In genomic region chr1:63775418-63776127, GRCh38 we compare ENCODE assay signal across 8 cellular contexts. TPM values are rescaled to one million over a fixed set of nuclear protein-coding genes. Genes with fewer than 3 reads are reported as not detected.
A peak's percentile ranks its signal among the peaks of the same experiment; 100 is the strongest.
DNase-seq lines count a peak whose midpoint lies in the region; ATAC-seq, FAIRE-seq and TF ChIP-seq lines count a peak whose summit lies in the region.

No MANE protein-coding gene starts in this region.

- peak overlapping the region; percentile 86 to 100 (median 98) for H3K4me2 ChIP-seq in BLaER1 treated with 17β-estradiol and CSF1 and Interleukin-3, amounts not matched to agents 10 nM and 100 nM
- peak overlapping the region; percentile 88 for H3K4me2 ChIP-seq in endothelial cell of umbilical vein (ENCODE audit: insufficient read depth, low read length)
- H3K4me2 ChIP-seq in neural progenitor cell, result peak overlapping the region; percentile 81

- peak overlapping the region; percentile 71 to 79 (median 75) for H3K4me3 ChIP-seq in BLaER1 treated with 17β-estradiol and CSF1 and Interleukin-3, amounts not matched to agents 10 nM and 100 nM
- H3K4me3 ChIP-seq in endothelial cell of umbilical vein (replicated peaks in 1 of 3; ENCODE audit: insufficient read depth in 1 of 3, low read depth in 1 of 3, low read length in 3 of 3), result peak overlapping the region; percentile 21 to 73 (median 72)
- H3K4me3 ChIP-seq in neural progenitor cell, result peak overlapping the region; percentile 86
- no peak overlapping the region for H3K4me3 ChIP-seq in mucosa of descending colon

- dilution Hi-C loops in endothelial cell of umbilical vein (cut with MboI; ENCODE audit: extremely low pct_ligation_motif_present, low sequenced_read_pairs), result no loop called here

- H3K9ac ChIP-seq in BLaER1 treated with 17β-estradiol and CSF1 and Interleukin-3, amounts not matched to agents 10 nM and 100 nM, result peak overlapping the region in 8 of 11 experiments; percentile 62 to 81 (median 70); a peak in 11 of 22 replicates
- peak overlapping the region; percentile 74 for H3K9ac ChIP-seq in endothelial cell of umbilical vein (replicated peaks; ENCODE audit: extremely low read depth, insufficient read depth, low read length)
- no peak overlapping the region for H3K9ac ChIP-seq in neural progenitor cell

- no peak for TF ChIP-seq POLR2A in endothelial cell of umbilical vein (IDR thresholded peaks at IDR 0.05; ENCODE audit: low read depth, low read length)

- no peak for FAIRE-seq in endothelial cell of umbilical vein (lab: Jason Lieb, UNC)

- peaks cover 0 to 25% (median 9%) of the 10 kb centered on the region in 10 experiments; a peak in 13 of 20 replicates for H3K4me1 ChIP-seq in BLaER1 treated with 17β-estradiol and CSF1 and Interleukin-3, amounts not matched to agents 10 nM and 100 nM
- H3K4me1 ChIP-seq in endothelial cell of umbilical vein (ENCODE audit: control insufficient read depth, extremely low read depth, insufficient read depth, low read length) (peaks cover 15% of the 10 kb centered on the region), neural progenitor cell (peaks cover 60% of the 10 kb centered on the region), mucosa of descending colon (ENCODE audit: low read depth) (no peaks in the 10 kb centered on the region)

- peak; percentile 23 for DNase-seq in NCI-H2029 treated with DMSO at 0.1 percent for 48 hours (lab: John Stamatoyannopoulos, UW)
- DNase-seq in endothelial cell of umbilical vein (ENCODE audit: low read depth, low spot score), result no peak
- no peak for DNase-seq in neural progenitor cell (ENCODE audit: low spot score)
- DNase-seq in stimulated activated naive CD4-positive, alpha-beta T cell treated with Interleukin-2 at 50 U/mL for 16 hours (lab: John Stamatoyannopoulos, UW), result no peak
- no peak for DNase-seq in mucosa of descending colon

- ATAC-seq in GM18502 (IDR thresholded peaks at IDR 0.05; ENCODE audit: poor library complexity, unreplicated experiment) (no peak), GM18907 (IDR thresholded peaks at IDR 0.05; ENCODE audit: unreplicated experiment) (no peak), mucosa of descending colon (no peak)

- peaks cover 0 to 37% (median 0%) of the 10 kb centered on the region in 11 experiments; a peak in 7 of 22 replicates for H4K20me1 ChIP-seq in BLaER1 treated with 17β-estradiol and CSF1 and Interleukin-3, amounts not matched to agents 10 nM and 100 nM
- no peaks in the 10 kb centered on the region for H4K20me1 ChIP-seq in endothelial cell of umbilical vein (replicated peaks; ENCODE audit: control insufficient read depth, extremely low read depth, insufficient read depth, low read length)
- peaks cover 50% of the 10 kb centered on the region for H4K20me1 ChIP-seq in neural progenitor cell (ENCODE audit: low read depth)

- peaks cover 75% of the 10 kb centered on the region for H3K4me1 Mint-ChIP-seq in neural progenitor cell

- no peaks in the 10 kb centered on the region for H3K9me1 ChIP-seq in endothelial cell of umbilical vein (replicated peaks; ENCODE audit: control insufficient read depth, extremely low read depth, insufficient read depth, low read length)

- peaks cover 8% of the 10 kb centered on the region for H3K27me3 Mint-ChIP-seq in neural progenitor cell (ENCODE audit: insufficient read depth, low read depth)

- H3K4me3 Mint-ChIP-seq in neural progenitor cell, result peak overlapping the region; percentile 95

- no peaks in the 10 kb centered on the region for H3K36me3 Mint-ChIP-seq in neural progenitor cell

- BruUV-seq in endothelial cell of umbilical vein (replicated peaks; lab: Mats Ljungman, UMichigan), result TSS peak; percentile 29

- CTCF ChIA-PET in endothelial cell of umbilical vein (lab: Charles Lee), result interaction anchor here (0.9 to 2.3 kb wide), 5 partner anchors 27 to 388 kb away, joined by 3 to 9 read pairs (median 9); no protein-coding TSS in a partner anchor

- no peaks in the 10 kb centered on the region for H3K79me2 ChIP-seq in endothelial cell of umbilical vein (ENCODE audit: control insufficient read depth, insufficient read depth, low read length)
- H3K79me2 ChIP-seq in neural progenitor cell (ENCODE audit: low read depth), result peaks cover 63% of the 10 kb centered on the region

- H3K27ac Mint-ChIP-seq in neural progenitor cell, result peak overlapping the region; percentile 47

- no peaks in the 10 kb centered on the region for H3K9me3 Mint-ChIP-seq in neural progenitor cell

- TF ChIP-seq CTCF in endothelial cell of umbilical vein (IDR thresholded peaks at IDR 0.05; ENCODE audit: extremely low read depth in 1 of 2, insufficient read depth in 1 of 2, low read depth in 1 of 2, low read length in 2 of 2), result no peak
- no peak for TF ChIP-seq CTCF in neural progenitor cell (IDR thresholded peaks at IDR 0.05)
- no peak for TF ChIP-seq CTCF in mucosa of descending colon (IDR thresholded peaks at IDR 0.05)

- H2AFZ ChIP-seq in endothelial cell of umbilical vein (ENCODE audit: low read depth, low read length) (peak overlapping the region; percentile 90), neural progenitor cell (replicated peaks) (no peak overlapping the region)

- H3K9me3 ChIP-seq in BLaER1 treated with 17β-estradiol and CSF1 and Interleukin-3, amounts not matched to agents 10 nM and 100 nM (replicated peaks in 1 of 11), result no peaks in the 10 kb centered on the region
- H3K9me3 ChIP-seq in endothelial cell of umbilical vein (replicated peaks; ENCODE audit: control insufficient read depth, insufficient read depth, low read length) (no peaks in the 10 kb centered on the region), neural progenitor cell (ENCODE audit: low read depth) (no peaks in the 10 kb centered on the region), mucosa of descending colon (no peaks in the 10 kb centered on the region)

- POLR2A ChIA-PET in endothelial cell of umbilical vein (lab: Charles Lee), result no interaction called here

- no peak overlapping the region for H3K27ac ChIP-seq in BLaER1 treated with 17β-estradiol and CSF1 and Interleukin-3, amounts not matched to agents 10 nM and 100 nM
- no peak overlapping the region for H3K27ac ChIP-seq in endothelial cell of umbilical vein (ENCODE audit: insufficient read depth, low read depth, low read length)
- H3K27ac ChIP-seq in neural progenitor cell, result peak overlapping the region; percentile 90

- intact Hi-C loops in endothelial cell of umbilical vein (cut with micrococcal nuclease) (loop anchor here (1.0 kb wide), 4 partner anchors 22 to 466 kb away; no protein-coding TSS in a partner anchor), mucosa of descending colon (cut with DNase I, micrococcal nuclease) (loop anchor here in 1 of 2 donors (10.0 kb wide), 1 partner anchor 359 kb away; no protein-coding TSS in a partner anchor)

- peaks cover 62% of the 10 kb centered on the region for H3F3A ChIP-seq in neural progenitor cell (ENCODE audit: low read depth)

- no peaks in the 10 kb centered on the region for H3K36me3 ChIP-seq in BLaER1 treated with 17β-estradiol and CSF1 and Interleukin-3, amounts not matched to agents 10 nM and 100 nM
- H3K36me3 ChIP-seq in endothelial cell of umbilical vein (ENCODE audit: control insufficient read depth in 2 of 2, extremely low read depth in 1 of 2, insufficient read depth in 2 of 2, low read length in 2 of 2) (no peaks in the 10 kb centered on the region), neural progenitor cell (no peaks in the 10 kb centered on the region), mucosa of descending colon (ENCODE audit: low read depth) (no peaks in the 10 kb centered on the region)

- H3K27me3 ChIP-seq in BLaER1 treated with 17β-estradiol and CSF1 and Interleukin-3, amounts not matched to agents 10 nM and 100 nM, result peaks cover 41 to 54% (median 50%) of the 10 kb centered on the region in 11 experiments
- peaks cover 2 to 5% of the 10 kb centered on the region in 2 experiments for H3K27me3 ChIP-seq in endothelial cell of umbilical vein (ENCODE audit: control insufficient read depth in 2 of 2, insufficient read depth in 2 of 2, low read length in 2 of 2)
- H3K27me3 ChIP-seq in neural progenitor cell, result no peaks in the 10 kb centered on the region

TF ChIP-seq in endothelial cell of umbilical vein, 7 proteins besides CTCF, POLR2A, EP300 and RAD21:
- TF ChIP-seq EZH2 (IDR thresholded peaks at IDR 0.05; ENCODE audit: borderline replicate concordance, low read depth, low read length, severe bottlenecking) (no peak), MYC (IDR thresholded peaks at IDR 0.05; ENCODE audit: low read depth, low read length) (no peak), FOS (IDR thresholded peaks at IDR 0.05; ENCODE audit: borderline replicate concordance, insufficient read depth, low read length) (no peak), JUN (IDR thresholded peaks at IDR 0.05; ENCODE audit: borderline replicate concordance, insufficient read depth, insufficient read length, low read depth) (no peak), POLR2AphosphoS5 (IDR thresholded peaks at IDR 0.05; ENCODE audit: insufficient read depth, low read depth, low read length) (no peak), MAX (IDR thresholded peaks at IDR 0.05; ENCODE audit: insufficient read depth, insufficient read length) (no peak), GATA2 (IDR thresholded peaks at IDR 0.05; ENCODE audit: insufficient read depth, insufficient read length, low read depth, low read length) (no peak)
TF ChIP-seq in endothelial cell of umbilical vein: peak in this region for 0.

RNA-seq across cellular contexts. Expression of gene ROR1, which starts 1.8 kb away (rescaled TPM):
- total RNA-seq in endothelial cell of umbilical vein (3.5 and 10.9 TPM in 2 replicates), neural progenitor cell (ENCODE audit: low replicate concordance) (30.3 and 32.0 TPM in 2 replicates), mucosa of descending colon (10 to 100 TPM in 1 of 3 donors, 1 to 10 TPM in 2; 3.1 to 19.8 (median 3.4) TPM)
- polyA plus RNA-seq in endothelial cell of umbilical vein, result 2.4 and 2.6 TPM in 2 replicates
- 2.1 and 2.2 TPM in 2 replicates for polyA plus RNA-seq in endothelial cell of umbilical vein (2011; cell fraction: cytosol; rRNA removed)
- 2.6 and 3.4 TPM in 2 replicates for polyA plus RNA-seq in endothelial cell of umbilical vein (2011; cell fraction: nucleus; rRNA removed)
- polyA plus RNA-seq in endothelial cell of umbilical vein (2012), result 7.8 and 8.1 TPM in 2 replicates
- 10.7 and 15.6 TPM in 2 replicates for polyA minus RNA-seq in endothelial cell of umbilical vein
- 0.31 TPM for polyA minus RNA-seq in endothelial cell of umbilical vein (2011; cell fraction: cytosol; rRNA and poly(A)+ RNA removed)
- 10.9 and 12.6 TPM in 2 replicates for polyA minus RNA-seq in endothelial cell of umbilical vein (2011; cell fraction: nucleus; rRNA and poly(A)+ RNA removed)
